In genomic region chr10:102397222-102398171, GRCh38 we compare ENCODE assay signal across 10 cellular contexts. TPM values are rescaled to one million over a fixed set of nuclear protein-coding genes. Genes with fewer than 3 reads are reported as not detected.
DNase-seq lines count a peak whose midpoint lies in the region; ATAC-seq, FAIRE-seq and TF ChIP-seq lines count a peak whose summit lies in the region.
"Had no signal": no experiment of that assay in that cellular context is flagged by ENCODE, and none has a peak within 500 bp of the region (broad histone marks: within the 10 kb centered on the region; RNA-seq: fewer than 3 reads in every experiment).

No MANE protein-coding gene starts in this region.

- H3K9ac ChIP-seq in IMR-90 (ENCODE audit: low read depth, low read length) (no peak overlapping the region), GM12878 (ENCODE audit: control insufficient read depth, insufficient read depth, low read length) (peak overlapping the region; percentile 99)

- H3K79me2 ChIP-seq in GM12878 (ENCODE audit: control insufficient read depth, insufficient read depth, low read length) = peaks cover 57% of the 10 kb centered on the region
- peaks cover 13% of the 10 kb centered on the region for H3K79me2 ChIP-seq in osteoblast (ENCODE audit: insufficient read depth, low read length)

- DNase-seq in T-helper 1 cell = no peak
- DNase-seq in IMR-90 = no peak
- no peak for DNase-seq in GM12878 (ENCODE audit: low read depth, low spot score)
- DNase-seq in osteoblast (ENCODE audit: insufficient read length, low spot score, missing footprints) = peak; percentile 60
- no peak for DNase-seq in medulla oblongata (ENCODE audit: extremely low spot score)
- DNase-seq: 8988T, NCI-H2029 had no signal

- BruUV-seq in IMR-90 (replicated peaks; lab: Mats Ljungman, UMichigan) (no TSS peak), GM12878 (replicated peaks; lab: Mats Ljungman, UMichigan) (TSS peak; percentile 56)

- POLR2A ChIA-PET in IMR-90 (lab: Charles Lee; ENCODE audit: unreplicated experiment) (no interaction called here), GM12878 (lab: Charles Lee) (interaction anchor here (0.5 to 6.1 kb wide), 8 partner anchors 13 to 187 kb away, joined by 3 to 42 read pairs (median 4); partner anchors contain the start of genes CUEDC2 and FBXL15)

- H3K4me1 Mint-ChIP-seq in T-helper 1 cell treated with Interleukin-12 subunit alpha and Interleukin-12 subunit beta and Interleukin-4 antibody, amounts not matched to agents 30 μg/mL and 1 μg/mL, for 36 hours (ENCODE audit: low read depth) = peaks cover 44% of the 10 kb centered on the region

- in situ Hi-C loops in IMR-90 (cut with MboI; ENCODE audit: low sequenced_read_pairs) = no loop called here
- in situ Hi-C loops in GM12878 (cut with MboI) = no loop called here

- peaks cover 48% of the 10 kb centered on the region for H3K36me3 Mint-ChIP-seq in T-helper 1 cell treated with Interleukin-12 subunit alpha and Interleukin-12 subunit beta and Interleukin-4 antibody, amounts not matched to agents 30 μg/mL and 1 μg/mL, for 36 hours (ENCODE audit: low read depth)

- no peaks in the 10 kb centered on the region for H3K27me3 Mint-ChIP-seq in T-helper 1 cell treated with Interleukin-12 subunit alpha and Interleukin-12 subunit beta and Interleukin-4 antibody, amounts not matched to agents 30 μg/mL and 1 μg/mL, for 36 hours (ENCODE audit: low read depth)

- H4K5ac ChIP-seq in IMR-90 (ENCODE audit: low read depth, low read length) = no peak overlapping the region

- H4K20me1 ChIP-seq in IMR-90 (ENCODE audit: insufficient read depth, low read length) (peaks cover 3% of the 10 kb centered on the region; the same call in 1 of the 2 replicates), GM12878 (ENCODE audit: control insufficient read depth, insufficient read depth) (peaks cover 3% of the 10 kb centered on the region; the same call in 1 of the 2 replicates), osteoblast (ENCODE audit: insufficient read depth, low read length) (no peaks in the 10 kb centered on the region)

- no peaks in the 10 kb centered on the region for H3K9me3 ChIP-seq in IMR-90 (ENCODE audit: control insufficient read depth, insufficient read depth, low read length)
- no peaks in the 10 kb centered on the region; the same call in 2 of the 3 replicates for H3K9me3 ChIP-seq in GM12878 (replicated peaks; ENCODE audit: control insufficient read depth, insufficient read depth, low read length)
- H3K9me3 ChIP-seq in osteoblast (ENCODE audit: low read depth, low read length) = no peaks in the 10 kb centered on the region

- H3K36me3 ChIP-seq in IMR-90 (ENCODE audit: control insufficient read depth, insufficient read depth, low read length) (peaks cover 21% of the 10 kb centered on the region; the same call in 1 of the 2 replicates), GM12878 (ENCODE audit: control insufficient read depth in 2 of 2, insufficient read depth in 2 of 2, low read length in 1 of 2) (peaks cover 17 to 40% of the 10 kb centered on the region in 2 experiments), osteoblast (ENCODE audit: insufficient read depth, low read length) (peaks cover 36% of the 10 kb centered on the region)

- no peak overlapping the region for H3K23ac ChIP-seq in IMR-90 (ENCODE audit: low read depth, low read length)

- TF ChIP-seq RAD21 in IMR-90 (IDR thresholded peaks at IDR 0.05; ENCODE audit: low read length) = no peak
- no peak for TF ChIP-seq RAD21 in GM12878 (IDR thresholded peaks at IDR 0.05; ENCODE audit: insufficient read depth, low read depth, low read length)

- H3K27me3 ChIP-seq in IMR-90 (ENCODE audit: control insufficient read depth, insufficient read depth, low read length) (no peaks in the 10 kb centered on the region), GM12878 (replicated peaks in 1 of 2; ENCODE audit: control insufficient read depth in 2 of 2, insufficient read depth in 2 of 2, low read length in 1 of 2) (no peaks in the 10 kb centered on the region), osteoblast (ENCODE audit: insufficient read depth, low read length) (no peaks in the 10 kb centered on the region)

- H3K14ac ChIP-seq in IMR-90 (replicated peaks; ENCODE audit: low read depth, low read length) = no peak overlapping the region

- no peak for ATAC-seq in IMR-90 (ENCODE audit: low read depth)
- no peak for ATAC-seq in GM12878
- no peak for ATAC-seq in GM21526 (IDR thresholded peaks at IDR 0.05; ENCODE audit: low FRiP score, unreplicated experiment)
- ATAC-seq in HG03039 (IDR thresholded peaks at IDR 0.05; ENCODE audit: unreplicated experiment) = no peak

- no peak overlapping the region for H2BK20ac ChIP-seq in IMR-90 (ENCODE audit: low read depth, low read length)

- FAIRE-seq in GM12878 (lab: Jason Lieb, UNC) = no peak

- SMC1A ChIA-PET in GM12878 (lab: Charles Lee; ENCODE audit: uncharacterized antibody, unreplicated experiment) = interaction anchor here (1.0 to 3.5 kb wide), 5 partner anchors 12 to 167 kb away, joined by 3 to 15 read pairs (median 5); no protein-coding TSS in a partner anchor

- H3K9me1 ChIP-seq in IMR-90 (ENCODE audit: insufficient read depth, low read length) = peaks cover 10% of the 10 kb centered on the region

- H4K91ac ChIP-seq in IMR-90 (ENCODE audit: insufficient read depth, low read depth, low read length) = no peak overlapping the region

- H2BK15ac ChIP-seq in IMR-90 (ENCODE audit: low read depth, low read length) = no peak overlapping the region

- 100% methylated on average over 2 of the region's 14 CpGs; no CpG with 5 or more reads in 1 of the 2 experiments for WGBS in IMR-90 (ENCODE audit: extremely low coverage in 2 of 2, insufficient read length in 1 of 2), 2 experiments
- WGBS in GM12878 (ENCODE audit: insufficient coverage, insufficient replicate concordance, low lambda C conversion rate, missing lambda C conversion rate) = 68% methylated on average over 10 of the region's 14 CpGs

- H3K4me2 ChIP-seq in IMR-90 (ENCODE audit: low read depth, low read length) (no peak overlapping the region), GM12878 (ENCODE audit: control insufficient read depth, insufficient read depth) (peak overlapping the region; percentile 96), osteoblast (ENCODE audit: insufficient read depth, low read length) (no peak overlapping the region)

- peaks cover 26 to 38% of the 10 kb centered on the region in 2 experiments for H3K79me1 ChIP-seq in IMR-90 (ENCODE audit: low read depth in 1 of 2, low read length in 2 of 2)

- H4K8ac ChIP-seq in IMR-90 (ENCODE audit: low read depth in 2 of 2, low read length in 2 of 2) = no peak overlapping the region

- H3K56ac ChIP-seq in IMR-90 (ENCODE audit: extremely low read depth, insufficient read depth, low read length) = no peak overlapping the region

- peak overlapping the region; percentile 97 for H3K27ac Mint-ChIP-seq in T-helper 1 cell treated with Interleukin-12 subunit alpha and Interleukin-12 subunit beta and Interleukin-4 antibody, amounts not matched to agents 30 μg/mL and 1 μg/mL, for 36 hours

- H3K9me3 Mint-ChIP-seq in T-helper 1 cell treated with Interleukin-12 subunit alpha and Interleukin-12 subunit beta and Interleukin-4 antibody, amounts not matched to agents 30 μg/mL and 1 μg/mL, for 36 hours = no peaks in the 10 kb centered on the region

- peak overlapping the region; percentile 90 for H3K4me3 Mint-ChIP-seq in T-helper 1 cell treated with Interleukin-12 subunit alpha and Interleukin-12 subunit beta and Interleukin-4 antibody, amounts not matched to agents 30 μg/mL and 1 μg/mL, for 36 hours

- no peak overlapping the region for H2AK5ac ChIP-seq in IMR-90 (ENCODE audit: low read depth, low read length)

- TF ChIP-seq EP300 in GM12878 (IDR thresholded peaks at IDR 0.05; ENCODE audit: borderline replicate concordance in 1 of 2, control insufficient read depth in 1 of 2, low read depth in 2 of 2, low read length in 2 of 2) = no peak

- no peak overlapping the region for H2BK120ac ChIP-seq in IMR-90 (ENCODE audit: low read depth, low read length)

- RAD21 ChIA-PET in GM12878 (lab: Charles Lee; ENCODE audit: unreplicated experiment) = interaction anchor here (1.3 to 5.8 kb wide), 7 partner anchors 10 to 186 kb away, joined by 3 to 33 read pairs (median 5); partner anchors contain the start of gene FBXL15

- H2BK5ac ChIP-seq in IMR-90 (ENCODE audit: low read depth, low read length, poor library complexity, severe bottlenecking) = no peak overlapping the region

- TF ChIP-seq CTCF in IMR-90 (conservative IDR thresholded peaks at IDR 0.05; ENCODE audit: low read depth, low read length) (no peak), GM12878 (IDR thresholded peaks at IDR 0.05 in 2 of 3, conservative IDR thresholded peaks at IDR 0.05 in 1 of 3; ENCODE audit: control insufficient read depth in 2 of 3, extremely low read depth in 1 of 3, insufficient read depth in 1 of 3, low read depth in 3 of 3, low read length in 3 of 3) (no peak), osteoblast (IDR thresholded peaks at IDR 0.05; ENCODE audit: extremely low read depth, low read depth, low read length) (no peak)

- TF ChIP-seq POLR2A in IMR-90 (IDR thresholded peaks at IDR 0.05; ENCODE audit: low read depth, low read length) (no peak), GM12878 (IDR thresholded peaks at IDR 0.05; ENCODE audit: low read depth, low read length) (no peak; the same call in 1 of the 2 replicates)

- no peak overlapping the region for H3K4me3 ChIP-seq in IMR-90 (ENCODE audit: insufficient read depth, low read depth, low read length)
- H3K4me3 ChIP-seq in GM12878 = peak overlapping the region; percentile 100
- H3K4me3 ChIP-seq in osteoblast (ENCODE audit: insufficient read depth, low read length) = no peak overlapping the region

- H2AK9ac ChIP-seq in IMR-90 (replicated peaks; ENCODE audit: low read depth, low read length, poor library complexity) = no peak overlapping the region

- dilution Hi-C loops in IMR-90 (cut with HindIII; ENCODE audit: low sequenced_read_pairs, unreplicated experiment) = no loop called here

- intact Hi-C loops in IMR-90 (cut with micrococcal nuclease) = loop anchor here (5.0 to 10.0 kb wide), 2 partner anchors 185 to 247 kb away; partner anchors contain the start of gene TRIM8
- intact Hi-C loops in GM12878 (cut with micrococcal nuclease; ENCODE audit: unreplicated experiment) = loop anchor here (2.0 to 10.0 kb wide), 2 partner anchors 167 to 247 kb away; partner anchors contain the start of gene TRIM8

- H3K18ac ChIP-seq in IMR-90 (ENCODE audit: low read depth, low read length) = no peak overlapping the region

- no peak overlapping the region for H3K4ac ChIP-seq in IMR-90 (ENCODE audit: low read depth, low read length)

- CTCF ChIA-PET in IMR-90 (lab: Yijun Ruan, JAX) = no interaction called here
- CTCF ChIA-PET in GM12878 (lab: Yijun Ruan, JAX) = interaction anchor here (0.5 to 12.1 kb wide), 12 partner anchors 10 to 228 kb away, joined by 3 to 90 read pairs (median 5); partner anchors contain the start of genes CUEDC2 and FBXL15

- H2AFZ ChIP-seq in IMR-90 (replicated peaks; ENCODE audit: low read length, poor library complexity) (no peak overlapping the region), GM12878 (ENCODE audit: control insufficient read depth, low read depth, low read length) (no peak overlapping the region), osteoblast (ENCODE audit: low read length) (no peak overlapping the region)

- peaks cover 17% of the 10 kb centered on the region for H3K4me1 ChIP-seq in IMR-90 (ENCODE audit: control insufficient read depth, insufficient read depth, low read length)
- H3K4me1 ChIP-seq in GM12878 (ENCODE audit: control insufficient read depth, insufficient read depth, low read length) = peaks cover 25% of the 10 kb centered on the region
- peaks cover 18% of the 10 kb centered on the region for H3K4me1 ChIP-seq in osteoblast (ENCODE audit: insufficient read depth, low read length)

- no peak overlapping the region for H3K27ac ChIP-seq in IMR-90 (ENCODE audit: insufficient read depth, low read length)
- peak overlapping the region; percentile 93 for H3K27ac ChIP-seq in GM12878 (ENCODE audit: control insufficient read depth, insufficient read depth)
- no peak overlapping the region for H3K27ac ChIP-seq in osteoblast (ENCODE audit: low read depth, low read length)

RNA-seq across cellular contexts. Expression of gene NFKB2, which starts 2.0 kb away (rescaled TPM):
- 16.1 TPM in 2 replicates for total RNA-seq in IMR-90 (2012; rRNA removed)
- 32.3 and 34.7 TPM in 2 replicates for polyA plus RNA-seq in IMR-90 (2012; rRNA removed)
- 27.9 and 40.3 TPM in 2 replicates for polyA plus RNA-seq in IMR-90 (2012; cell fraction: cytosol; rRNA removed)
- polyA plus RNA-seq in IMR-90 (2012; cell fraction: nucleus; rRNA removed; ENCODE audit: low replicate concordance) = 81.8 and 143 TPM in 2 replicates
- 150 and 171 TPM in 2 replicates for total RNA-seq in GM12878 (2013; cell fraction: nucleolus; rRNA removed)
- total RNA-seq in GM12878 (2014; rRNA removed) = 108 and 111 TPM in 2 replicates
- total RNA-seq in GM12878 (2014; rRNA removed; fragmentation: Illumina TruSeq; extraction: Trizol) = 42.4 and 43.7 TPM in 2 replicates
- total RNA-seq in GM12878 (2021) = 144 and 145 TPM in 2 replicates
- 33.4 TPM for polyA plus RNA-seq in GM12878 (2011; ENCODE audit: low read depth)
- polyA plus RNA-seq in GM12878 (2011; rRNA removed) = 62.4 and 113 TPM in 2 replicates
- 110 and 124 TPM in 2 replicates for polyA plus RNA-seq in GM12878 (2011; cell fraction: cytosol; rRNA removed)
- 571 and 613 TPM in 2 replicates for polyA plus RNA-seq in GM12878 (2011; cell fraction: nucleus; rRNA removed)
- polyA plus RNA-seq in GM12878 (2012) = 106 and 129 TPM in 2 replicates
- polyA plus RNA-seq in GM12878 (2014; fragmentation: Illumina TruSeq; extraction: Trizol) = 49.9 and 56.4 TPM in 2 replicates
- 1 to 10 TPM in 1 of 2 experiments, under 1 TPM in 1; 0.56 to 1.3 TPM for polyA plus RNA-seq in GM12878 (2014; fragmentation: Nextera tagmentation; extraction: Ambion mirVana)
- polyA plus RNA-seq in GM12878 (2014; rRNA removed) = 109 and 119 TPM in 2 replicates
- 10 to 100 TPM; 31.4 to 32.0 TPM for polyA plus RNA-seq in GM12878 (2016; fragmentation: Nextera tagmentation; extraction: Ambion mirVana)
- polyA minus RNA-seq in GM12878 (2011; rRNA and poly(A)+ RNA removed) = 60.3 and 69.0 TPM in 2 replicates
- polyA minus RNA-seq in GM12878 (2011; cell fraction: cytosol; rRNA and poly(A)+ RNA removed) = 39.0 and 44.4 TPM in 2 replicates
- polyA minus RNA-seq in GM12878 (2011; cell fraction: nucleus; rRNA and poly(A)+ RNA removed) = 74.0 and 110 TPM in 2 replicates
- 17.7 and 20.3 TPM in 2 replicates for total RNA-seq in osteoblast

RNA-seq across cellular contexts. Expression of gene PSD, which starts 21.1 kb away (rescaled TPM):
- 1.4 and 2.0 TPM in 2 replicates for total RNA-seq in IMR-90 (2012; rRNA removed)
- 4.4 and 5.8 TPM in 2 replicates for polyA plus RNA-seq in IMR-90 (2012; rRNA removed)
- polyA plus RNA-seq in IMR-90 (2012; cell fraction: cytosol; rRNA removed) = 2.1 and 6.4 TPM in 2 replicates
- polyA plus RNA-seq in IMR-90 (2012; cell fraction: nucleus; rRNA removed; ENCODE audit: low replicate concordance) = 6.6 and 10.9 TPM in 2 replicates
- total RNA-seq in GM12878 (2013; cell fraction: nucleolus; rRNA removed) = 0.83 and 1.1 TPM in 2 replicates
- total RNA-seq in GM12878 (2014; rRNA removed) = 0.11 and 0.27 TPM in 2 replicates
- total RNA-seq in GM12878 (2014; rRNA removed; fragmentation: Illumina TruSeq; extraction: Trizol) = 0.09 and 0.18 TPM in 2 replicates
- 0.16 and 0.56 TPM in 2 replicates for total RNA-seq in GM12878 (2021)
- polyA plus RNA-seq in GM12878 (2011; ENCODE audit: low read depth) = 0.41 TPM
- 0.41 and 0.55 TPM in 2 replicates for polyA plus RNA-seq in GM12878 (2011; rRNA removed)
- 0.43 and 0.57 TPM in 2 replicates for polyA plus RNA-seq in GM12878 (2011; cell fraction: cytosol; rRNA removed)
- 3.5 and 3.8 TPM in 2 replicates for polyA plus RNA-seq in GM12878 (2011; cell fraction: nucleus; rRNA removed)
- polyA plus RNA-seq in GM12878 (2012) = 2.1 and 2.8 TPM in 2 replicates
- 0.16 TPM in 1 of 2 replicates, not detected in the other for polyA plus RNA-seq in GM12878 (2014; fragmentation: Illumina TruSeq; extraction: Trizol)
- not detected for polyA plus RNA-seq in GM12878 (2014; fragmentation: Nextera tagmentation; extraction: Ambion mirVana)
- polyA plus RNA-seq in GM12878 (2014; rRNA removed) = 0.25 and 0.77 TPM in 2 replicates
- polyA plus RNA-seq in GM12878 (2016; fragmentation: Nextera tagmentation; extraction: Ambion mirVana) = 1 to 10 TPM; 1.7 to 2.0 TPM
- polyA minus RNA-seq in GM12878 (2011; rRNA and poly(A)+ RNA removed) = 0.93 and 0.95 TPM in 2 replicates
- not detected in 2 replicates for polyA minus RNA-seq in GM12878 (2011; cell fraction: cytosol; rRNA and poly(A)+ RNA removed)
- polyA minus RNA-seq in GM12878 (2011; cell fraction: nucleus; rRNA and poly(A)+ RNA removed) = 1.1 TPM in 2 replicates
- 0.29 and 0.72 TPM in 2 replicates for total RNA-seq in osteoblast

RNA-seq across cellular contexts. Expression of gene FBXL15, which starts 23.1 kb away (rescaled TPM):
- total RNA-seq in IMR-90 (2012; rRNA removed) = 2.5 and 3.0 TPM in 2 replicates
- polyA plus RNA-seq in IMR-90 (2012; rRNA removed) = 8.4 and 13.6 TPM in 2 replicates
- 18.3 and 20.0 TPM in 2 replicates for polyA plus RNA-seq in IMR-90 (2012; cell fraction: cytosol; rRNA removed)
- polyA plus RNA-seq in IMR-90 (2012; cell fraction: nucleus; rRNA removed; ENCODE audit: low replicate concordance) = 23.1 and 53.1 TPM in 2 replicates
- 2.2 TPM in 2 replicates for total RNA-seq in GM12878 (2013; cell fraction: nucleolus; rRNA removed)
- total RNA-seq in GM12878 (2014; rRNA removed) = 13.8 and 14.4 TPM in 2 replicates
- total RNA-seq in GM12878 (2014; rRNA removed; fragmentation: Illumina TruSeq; extraction: Trizol) = 1.8 and 1.9 TPM in 2 replicates
- total RNA-seq in GM12878 (2021) = 13.5 and 14.7 TPM in 2 replicates
- 2.1 TPM for polyA plus RNA-seq in GM12878 (2011; ENCODE audit: low read depth)
- polyA plus RNA-seq in GM12878 (2011; rRNA removed) = 1.3 and 3.1 TPM in 2 replicates
- 9.5 and 16.7 TPM in 2 replicates for polyA plus RNA-seq in GM12878 (2011; cell fraction: cytosol; rRNA removed)
- 24.6 and 34.7 TPM in 2 replicates for polyA plus RNA-seq in GM12878 (2011; cell fraction: nucleus; rRNA removed)
- 5.9 and 7.7 TPM in 2 replicates for polyA plus RNA-seq in GM12878 (2012)
- polyA plus RNA-seq in GM12878 (2014; fragmentation: Illumina TruSeq; extraction: Trizol) = 0.11 and 0.54 TPM in 2 replicates
- under 1 TPM; 0.13 to 0.66 TPM for polyA plus RNA-seq in GM12878 (2014; fragmentation: Nextera tagmentation; extraction: Ambion mirVana)
- 12.6 and 15.3 TPM in 2 replicates for polyA plus RNA-seq in GM12878 (2014; rRNA removed)
- 10 to 100 TPM; 19.5 to 21.3 TPM for polyA plus RNA-seq in GM12878 (2016; fragmentation: Nextera tagmentation; extraction: Ambion mirVana)
- 0.73 and 1.8 TPM in 2 replicates for polyA minus RNA-seq in GM12878 (2011; rRNA and poly(A)+ RNA removed)
- 2.9 TPM in 2 replicates for polyA minus RNA-seq in GM12878 (2011; cell fraction: cytosol; rRNA and poly(A)+ RNA removed)
- 3.0 and 3.5 TPM in 2 replicates for polyA minus RNA-seq in GM12878 (2011; cell fraction: nucleus; rRNA and poly(A)+ RNA removed)
- total RNA-seq in osteoblast = 5.9 and 9.4 TPM in 2 replicates

RNA-seq across cellular contexts. Expression of gene CUEDC2, which starts 34.9 kb away (rescaled TPM):
- total RNA-seq in IMR-90 (2012; rRNA removed) (43.6 and 55.7 TPM in 2 replicates), GM12878 (2014; rRNA removed) (66.5 and 67.6 TPM in 2 replicates), GM12878 (2014; rRNA removed; fragmentation: Illumina TruSeq; extraction: Trizol) (47.8 and 49.6 TPM in 2 replicates), GM12878 (2021) (82.5 and 85.5 TPM in 2 replicates), osteoblast (46.7 and 46.9 TPM in 2 replicates)
- polyA plus RNA-seq in IMR-90 (2012; rRNA removed) (84.9 and 87.6 TPM in 2 replicates), GM12878 (2011; rRNA removed) (21.7 and 31.5 TPM in 2 replicates), GM12878 (2014; fragmentation: Illumina TruSeq; extraction: Trizol) (34.4 and 84.2 TPM in 2 replicates), GM12878 (2014; fragmentation: Nextera tagmentation; extraction: Ambion mirVana) (10 to 100 TPM; 20.4 to 45.2 TPM), GM12878 (2014; rRNA removed) (75.9 and 88.0 TPM in 2 replicates), GM12878 (2016; fragmentation: Nextera tagmentation; extraction: Ambion mirVana) (100 to 1,000 TPM; 116 to 121 TPM)
- 81.3 and 97.7 TPM in 2 replicates for polyA plus RNA-seq in IMR-90 (2012; cell fraction: cytosol; rRNA removed)
- polyA plus RNA-seq in IMR-90 (2012; cell fraction: nucleus; rRNA removed; ENCODE audit: low replicate concordance) = 105 and 123 TPM in 2 replicates
- total RNA-seq in GM12878 (2013; cell fraction: nucleolus; rRNA removed) = 12.4 and 13.3 TPM in 2 replicates
- polyA plus RNA-seq in GM12878 (2011; ENCODE audit: low read depth) = 23.2 TPM
- polyA plus RNA-seq in GM12878 (2011; cell fraction: cytosol; rRNA removed) = 88.8 and 91.7 TPM in 2 replicates
- polyA plus RNA-seq in GM12878 (2011; cell fraction: nucleus; rRNA removed) = 81.7 and 82.8 TPM in 2 replicates
- polyA plus RNA-seq in GM12878 (2012) = 53.7 and 56.5 TPM in 2 replicates
- polyA minus RNA-seq in GM12878 (2011; rRNA and poly(A)+ RNA removed) = 8.9 and 26.7 TPM in 2 replicates
- 10.2 and 11.4 TPM in 2 replicates for polyA minus RNA-seq in GM12878 (2011; cell fraction: cytosol; rRNA and poly(A)+ RNA removed)
- polyA minus RNA-seq in GM12878 (2011; cell fraction: nucleus; rRNA and poly(A)+ RNA removed) = 7.9 and 8.4 TPM in 2 replicates

RNA-seq across cellular contexts. Expression of gene C10orf95, which starts 53.8 kb away (rescaled TPM):
- total RNA-seq in IMR-90 (2012; rRNA removed) = not detected in 2 replicates
- not detected in 2 replicates for polyA plus RNA-seq in IMR-90 (2012; rRNA removed)
- 0.04 TPM in 1 of 2 replicates, not detected in the other for polyA plus RNA-seq in IMR-90 (2012; cell fraction: cytosol; rRNA removed)
- not detected in 2 replicates for polyA plus RNA-seq in IMR-90 (2012; cell fraction: nucleus; rRNA removed; ENCODE audit: low replicate concordance)
- 0.69 and 0.98 TPM in 2 replicates for total RNA-seq in GM12878 (2013; cell fraction: nucleolus; rRNA removed)
- total RNA-seq in GM12878 (2014; rRNA removed) = 0.60 and 1.1 TPM in 2 replicates
- 0.09 TPM in 1 of 2 replicates, not detected in the other for total RNA-seq in GM12878 (2014; rRNA removed; fragmentation: Illumina TruSeq; extraction: Trizol)
- total RNA-seq in GM12878 (2021) = 0.19 and 0.33 TPM in 2 replicates
- polyA plus RNA-seq in GM12878 (2011; ENCODE audit: low read depth) = not detected
- polyA plus RNA-seq in GM12878 (2011; rRNA removed) = 0.06 and 0.11 TPM in 2 replicates
- 0.31 and 0.35 TPM in 2 replicates for polyA plus RNA-seq in GM12878 (2011; cell fraction: cytosol; rRNA removed)
- 0.36 and 0.92 TPM in 2 replicates for polyA plus RNA-seq in GM12878 (2011; cell fraction: nucleus; rRNA removed)
- polyA plus RNA-seq in GM12878 (2012) = 0.76 and 1.3 TPM in 2 replicates
- polyA plus RNA-seq in GM12878 (2014; fragmentation: Illumina TruSeq; extraction: Trizol) = 0.29 TPM in 2 replicates
- polyA plus RNA-seq in GM12878 (2014; fragmentation: Nextera tagmentation; extraction: Ambion mirVana) = under 1 TPM; 0.06 to 0.07 TPM
- polyA plus RNA-seq in GM12878 (2014; rRNA removed) = 0.49 and 0.65 TPM in 2 replicates
- under 1 TPM; 0.34 to 0.63 TPM for polyA plus RNA-seq in GM12878 (2016; fragmentation: Nextera tagmentation; extraction: Ambion mirVana)
- polyA minus RNA-seq in GM12878 (2011; rRNA and poly(A)+ RNA removed) = 0.80 and 2.3 TPM in 2 replicates
- polyA minus RNA-seq in GM12878 (2011; cell fraction: cytosol; rRNA and poly(A)+ RNA removed) = 1.1 TPM in 1 of 2 replicates, not detected in the other
- 2.2 and 4.5 TPM in 2 replicates for polyA minus RNA-seq in GM12878 (2011; cell fraction: nucleus; rRNA and poly(A)+ RNA removed)
- not detected in 2 replicates for total RNA-seq in osteoblast
